34 cellular contexts compared by ENCODE assay signal in the genomic region with DNA sequence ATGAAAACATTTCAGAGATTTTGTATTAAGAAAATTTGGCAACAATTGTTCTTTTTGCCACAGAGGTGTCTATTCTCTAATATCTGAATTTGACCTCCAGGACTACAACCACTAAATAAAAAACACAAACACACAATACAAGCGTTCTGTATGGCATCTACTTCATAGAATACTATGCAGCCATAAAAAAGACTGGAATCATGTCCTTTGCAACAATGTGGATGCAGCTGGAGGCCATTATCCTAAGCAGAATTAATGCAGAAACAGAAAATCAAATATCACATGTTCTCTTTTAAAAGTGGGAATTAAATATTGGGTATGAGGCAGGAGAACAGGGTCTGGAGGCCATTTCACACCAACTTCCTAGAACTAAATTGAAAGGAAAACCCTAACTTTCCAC.
"Had no signal": no experiment of that assay in that cellular context is flagged by ENCODE, and none has a peak within 500 bp of the region (broad histone marks: within the 10 kb centered on the region; RNA-seq: fewer than 3 reads in every experiment).

No MANE protein-coding gene starts in this region.

- H3K9me3 ChIP-seq: MG63 had no signal

- H3K27me3 ChIP-seq: MG63 had no signal

- H3K4me3 ChIP-seq: MG63 had no signal

- DNase-seq: Karpas-422, Kasumi-1, MG63, MM.1S, MV-4-11, NCI-H1048, NCI-H1092, NCI-H1092 treated with DMSO at 0.1 percent for 48 hours, NCI-H1105, NCI-H1105 treated with DMSO at 0.1 percent for 48 hours, NCI-H1417, NCI-H1417 treated with DMSO at 0.1 percent for 48 hours, NCI-H1436, NCI-H1436 treated with DMSO at 0.1 percent for 48 hours, NCI-H146, NCI-H1694, NCI-H1694 treated with DMSO at 0.1 percent for 48 hours, NCI-H187, NCI-H187 treated with DMSO at 0.1 percent for 48 hours, NCI-H1930, NCI-H2029, NCI-H2029 treated with DMSO at 0.1 percent for 48 hours, NCI-H2081, NCI-H2081 treated with DMSO at 0.1 percent for 48 hours, NCI-H2107, NCI-H2171, NCI-H2171 treated with DMSO at 0.1 percent for 48 hours, NCI-H2227 treated with DMSO at 0.1 percent for 48 hours, NCI-H226, NCI-H345, NCI-H446, NCI-H446 treated with DMSO at 0.1 percent for 48 hours, NCI-H510A, NCI-H510A treated with DMSO at 0.1 percent for 48 hours had no signal
